In genomic region chr21:38765056-38765455, GRCh38 we compare ENCODE assay signal across 15 cellular contexts. TPM values are rescaled to one million over a fixed set of nuclear protein-coding genes. Genes with fewer than 3 reads are reported as not detected.
DNase-seq lines count a peak whose midpoint lies in the region; ATAC-seq lines count a peak whose summit lies in the region.
"Had no signal": no experiment of that assay in that cellular context is flagged by ENCODE, and none has a peak within 500 bp of the region (broad histone marks: within the 10 kb centered on the region; RNA-seq: fewer than 3 reads in every experiment).

No MANE protein-coding gene starts in this region.

- WGBS in mesenchymal stem cell = 94% methylated on average over 6 of the region's 6 CpGs

- no peak overlapping the region for H3K4ac ChIP-seq in mesenchymal stem cell (ENCODE audit: low read depth in 1 of 2, low read length in 2 of 2)

- no peak overlapping the region for H3K4me3 Mint-ChIP-seq in activated CD4-positive, alpha-beta T cell treated with anti-CD3 and anti-CD28 coated beads, Interleukin-2, amount 10 ng/mL, durations not matched to agents 24 days and 14 days
- H3K4me3 Mint-ChIP-seq: H9 had no signal

- H3K18ac ChIP-seq in mesenchymal stem cell (ENCODE audit: low read depth in 1 of 2, low read length in 2 of 2) = peak overlapping the region; percentile 0 to 44

- peaks cover 2% of the 10 kb centered on the region for H3K27me3 Mint-ChIP-seq in activated CD4-positive, alpha-beta T cell treated with anti-CD3 and anti-CD28 coated beads, Interleukin-2, amount 10 ng/mL, durations not matched to agents 24 days and 14 days
- H3K27me3 Mint-ChIP-seq: CD8-positive, alpha-beta memory T cell had no signal

- H3K27ac Mint-ChIP-seq in activated CD4-positive, alpha-beta T cell treated with anti-CD3 and anti-CD28 coated beads, Interleukin-2, amount 10 ng/mL, durations not matched to agents 24 days and 14 days = peak overlapping the region; percentile 39
- H3K27ac Mint-ChIP-seq: H9 had no signal

- no peak overlapping the region for H2AK5ac ChIP-seq in mesenchymal stem cell (ENCODE audit: low read length, severe bottlenecking)

- peaks cover 3% of the 10 kb centered on the region for H3K36me3 Mint-ChIP-seq in activated CD4-positive, alpha-beta T cell treated with anti-CD3 and anti-CD28 coated beads, Interleukin-2, amount 10 ng/mL, durations not matched to agents 24 days and 14 days (ENCODE audit: low read depth)

- H3K4me1 Mint-ChIP-seq in activated CD4-positive, alpha-beta T cell treated with anti-CD3 and anti-CD28 coated beads, Interleukin-2, amount 10 ng/mL, durations not matched to agents 24 days and 14 days = peaks cover 34% of the 10 kb centered on the region

- no peak overlapping the region for H2BK120ac ChIP-seq in mesenchymal stem cell (ENCODE audit: low read depth, low read length)

- no peak overlapping the region for H2BK15ac ChIP-seq in mesenchymal stem cell (ENCODE audit: low read depth, poor library complexity, severe bottlenecking)

- H3K9me3 ChIP-seq in BLaER1 treated with 17β-estradiol and CSF1 and Interleukin-3, amounts not matched to agents 10 nM and 100 nM (replicated peaks in 1 of 11) = peaks cover 4 to 10% (median 9%) of the 10 kb centered on the region in 11 experiments; a peak in 15 of 22 replicates
- peaks cover 8% of the 10 kb centered on the region for H3K9me3 ChIP-seq in mesenchymal stem cell (ENCODE audit: control insufficient read depth, low read length)

- H3K79me1 ChIP-seq in mesenchymal stem cell (replicated peaks; ENCODE audit: low read length, poor library complexity, severe bottlenecking) = no peaks in the 10 kb centered on the region

- no peak overlapping the region for H3K23ac ChIP-seq in mesenchymal stem cell (ENCODE audit: low read length in 2 of 2)

- H2BK12ac ChIP-seq in mesenchymal stem cell (ENCODE audit: low read length in 2 of 2) = peak overlapping the region in 1 of 2 experiments; percentile 89

- H2AFZ ChIP-seq in mesenchymal stem cell (ENCODE audit: low read depth, low read length) = no peak overlapping the region

- H4K8ac ChIP-seq in mesenchymal stem cell (ENCODE audit: low read length) = no peak overlapping the region

- peak overlapping the region in 1 of 11 experiments; percentile 7; a peak in 1 of 22 replicates for H3K27ac ChIP-seq in BLaER1 treated with 17β-estradiol and CSF1 and Interleukin-3, amounts not matched to agents 10 nM and 100 nM
- no peak overlapping the region for H3K27ac ChIP-seq in mesenchymal stem cell (ENCODE audit: low read length, poor library complexity, severe bottlenecking)

- peaks cover 0 to 5% (median 0%) of the 10 kb centered on the region in 11 experiments; a peak in 2 of 22 replicates for H3K36me3 ChIP-seq in BLaER1 treated with 17β-estradiol and CSF1 and Interleukin-3, amounts not matched to agents 10 nM and 100 nM
- H3K36me3 ChIP-seq in mesenchymal stem cell (ENCODE audit: control insufficient read depth in 1 of 2, insufficient read depth in 2 of 2, low read depth in 1 of 2, low read length in 2 of 2) = no peaks in the 10 kb centered on the region

- peaks cover 0 to 67% (median 0%) of the 10 kb centered on the region in 11 experiments; a peak in 6 of 22 replicates for H3K27me3 ChIP-seq in BLaER1 treated with 17β-estradiol and CSF1 and Interleukin-3, amounts not matched to agents 10 nM and 100 nM
- peaks cover 0 to 8% of the 10 kb centered on the region in 2 experiments for H3K27me3 ChIP-seq in mesenchymal stem cell (ENCODE audit: control insufficient read depth in 1 of 2, insufficient read depth in 1 of 2, low read length in 2 of 2)

- H2BK5ac ChIP-seq in mesenchymal stem cell (ENCODE audit: low read depth, low read length, poor library complexity, severe bottlenecking) = no peak overlapping the region

- no peak overlapping the region for H3K9ac ChIP-seq in BLaER1 treated with 17β-estradiol and CSF1 and Interleukin-3, amounts not matched to agents 10 nM and 100 nM
- no peak overlapping the region for H3K9ac ChIP-seq in mesenchymal stem cell (ENCODE audit: low read length)

- H4K91ac ChIP-seq in mesenchymal stem cell (ENCODE audit: low read length) = peak overlapping the region; percentile 22

- no peak for DNase-seq in activated CD4-positive, alpha-beta T cell treated with anti-CD3 and anti-CD28 coated beads, Interleukin-2, amount 10 ng/mL, durations not matched to agents 24 days and 14 days
- DNase-seq in activated CD4-positive, alpha-beta T cell treated with anti-CD3 and anti-CD28 coated beads for 1 hour = no peak
- peak; percentile 56 for DNase-seq in RPMI8226
- DNase-seq in mesenchymal stem cell = no peak
- DNase-seq in SKM-1 treated with dmso at 0.1 percent for 144 hours (lab: John Stamatoyannopoulos, UW; ENCODE audit: unreplicated experiment) = no peak
- no peak for DNase-seq in stimulated activated CD4-positive, alpha-beta T cell treated with anti-CD3 and anti-CD28 coated beads, Interleukin-4, amount 100 ng/mL, for 4 hours
- DNase-seq: CD8-positive, alpha-beta memory T cell; DMS79 treated with DMSO at 0.1 percent for 48 hours; H9; NCI-H187 treated with DMSO at 0.1 percent for 48 hours; NCI-H2171 treated with DMSO at 0.1 percent for 48 hours; NCI-H446 treated with DMSO at 0.1 percent for 48 hours; NK-92 treated with Interleukin-12 subunit alpha and Interleukin-12 subunit beta, amount 100 ng/mL, for 24 hours had no signal

- peak overlapping the region in 1 of 2 experiments; percentile 78 for H3K14ac ChIP-seq in mesenchymal stem cell (ENCODE audit: low read length in 2 of 2)

- ATAC-seq in HG03025 (IDR thresholded peaks at IDR 0.05; ENCODE audit: low FRiP score, unreplicated experiment) = no peak

- H3K4me2 ChIP-seq in BLaER1 treated with 17β-estradiol and CSF1 and Interleukin-3, amounts not matched to agents 10 nM and 100 nM = peak overlapping the region in 9 of 11 experiments; percentile 7 to 90 (median 65); a peak in 16 of 22 replicates
- no peak overlapping the region for H3K4me2 ChIP-seq in mesenchymal stem cell (ENCODE audit: low read length, poor library complexity, severe bottlenecking)

- peaks cover 37 to 66% (median 59%) of the 10 kb centered on the region in 10 experiments for H3K4me1 ChIP-seq in BLaER1 treated with 17β-estradiol and CSF1 and Interleukin-3, amounts not matched to agents 10 nM and 100 nM
- peaks cover 9% of the 10 kb centered on the region for H3K4me1 ChIP-seq in mesenchymal stem cell (ENCODE audit: control insufficient read depth, insufficient read depth, low read depth, low read length)

- intact Hi-C loops in activated CD4-positive, alpha-beta T cell treated with anti-CD3 and anti-CD28 coated beads, Interleukin-2, amount 10 ng/mL, durations not matched to agents 24 days and 14 days (cut with micrococcal nuclease) = loop anchor here (5.0 to 10.0 kb wide), 3 partner anchors 420 to 547 kb away; partner anchors contain the start of genes BRWD1 and PSMG1

- no peak overlapping the region for H3K4me3 ChIP-seq in BLaER1 treated with 17β-estradiol and CSF1 and Interleukin-3, amounts not matched to agents 10 nM and 100 nM
- H3K4me3 ChIP-seq in mesenchymal stem cell (ENCODE audit: insufficient read depth in 1 of 2, low read depth in 1 of 2, low read length in 2 of 2) = no peak overlapping the region

- peaks cover 4% of the 10 kb centered on the region for H3K9me3 Mint-ChIP-seq in activated CD4-positive, alpha-beta T cell treated with anti-CD3 and anti-CD28 coated beads, Interleukin-2, amount 10 ng/mL, durations not matched to agents 24 days and 14 days
- H3K9me3 Mint-ChIP-seq: CD8-positive, alpha-beta memory T cell had no signal

- H4K20me1 ChIP-seq in BLaER1 treated with 17β-estradiol and CSF1 and Interleukin-3, amounts not matched to agents 10 nM and 100 nM = 0 out of 22 replicates have a peak, but pooled peaks cover 0 to 5% (median 0%) of the 10 kb centered on the region in 11 experiments

RNA-seq across cellular contexts. Expression of gene ETS2, which starts 40.7 kb away (rescaled TPM):
- 28.6 and 30.4 TPM in 2 replicates for total RNA-seq in activated CD4-positive, alpha-beta T cell treated with anti-CD3 and anti-CD28 coated beads, Interleukin-2, amount 10 ng/mL, durations not matched to agents 24 days and 14 days
- polyA plus RNA-seq in mesenchymal stem cell (2013, experiment 1 of 2) = 85.3 TPM
- 83.5 TPM for polyA plus RNA-seq in mesenchymal stem cell (2013, experiment 2 of 2)
